1 cellular context compared by ENCODE assay signal in the genomic region with DNA sequence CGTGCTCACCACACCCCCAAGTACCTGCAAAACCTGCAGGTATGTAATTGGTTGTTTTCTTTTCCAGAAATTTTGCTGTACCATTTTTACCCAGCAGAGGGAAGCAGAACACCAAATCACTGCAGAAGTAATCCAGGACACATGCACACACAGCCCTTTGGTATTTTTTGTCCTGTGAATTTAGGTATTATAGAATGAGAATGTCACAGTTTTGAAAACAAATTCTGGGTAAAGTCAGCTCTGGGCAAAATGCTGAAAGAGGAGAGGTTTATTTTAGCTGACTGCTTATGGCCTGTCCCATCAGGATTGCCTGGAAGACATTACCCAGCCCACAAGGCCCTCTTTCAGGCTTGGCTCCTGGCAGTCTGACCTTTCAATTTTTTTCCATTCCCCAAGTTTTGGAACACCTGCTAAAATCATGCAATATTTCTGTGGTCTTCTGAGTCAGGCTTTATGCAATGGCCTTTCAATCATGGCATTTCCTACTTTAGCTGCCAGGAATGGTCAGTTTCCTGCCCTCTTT.
TF ChIP-seq lines count a peak whose summit lies in the region.

No MANE protein-coding gene starts in this region.

TF ChIP-seq in HepG2, 621 proteins besides CTCF, POLR2A, EP300 and RAD21 (continued from another document and continues in another):
- TF ChIP-seq, protein P1, sequence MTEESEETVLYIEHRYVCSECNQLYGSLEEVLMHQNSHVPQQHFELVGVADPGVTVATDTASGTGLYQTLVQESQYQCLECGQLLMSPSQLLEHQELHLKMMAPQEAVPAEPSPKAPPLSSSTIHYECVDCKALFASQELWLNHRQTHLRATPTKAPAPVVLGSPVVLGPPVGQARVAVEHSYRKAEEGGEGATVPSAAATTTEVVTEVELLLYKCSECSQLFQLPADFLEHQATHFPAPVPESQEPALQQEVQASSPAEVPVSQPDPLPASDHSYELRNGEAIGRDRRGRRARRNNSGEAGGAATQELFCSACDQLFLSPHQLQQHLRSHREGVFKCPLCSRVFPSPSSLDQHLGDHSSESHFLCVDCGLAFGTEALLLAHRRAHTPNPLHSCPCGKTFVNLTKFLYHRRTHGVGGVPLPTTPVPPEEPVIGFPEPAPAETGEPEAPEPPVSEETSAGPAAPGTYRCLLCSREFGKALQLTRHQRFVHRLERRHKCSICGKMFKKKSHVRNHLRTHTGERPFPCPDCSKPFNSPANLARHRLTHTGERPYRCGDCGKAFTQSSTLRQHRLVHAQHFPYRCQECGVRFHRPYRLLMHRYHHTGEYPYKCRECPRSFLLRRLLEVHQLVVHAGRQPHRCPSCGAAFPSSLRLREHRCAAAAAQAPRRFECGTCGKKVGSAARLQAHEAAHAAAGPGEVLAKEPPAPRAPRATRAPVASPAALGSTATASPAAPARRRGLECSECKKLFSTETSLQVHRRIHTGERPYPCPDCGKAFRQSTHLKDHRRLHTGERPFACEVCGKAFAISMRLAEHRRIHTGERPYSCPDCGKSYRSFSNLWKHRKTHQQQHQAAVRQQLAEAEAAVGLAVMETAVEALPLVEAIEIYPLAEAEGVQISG (CRISPR knock-in tag; IDR thresholded peaks at IDR 0.05) = peak; percentile 6; the same call in 1 of the 2 replicates
- TF ChIP-seq, protein P2, sequence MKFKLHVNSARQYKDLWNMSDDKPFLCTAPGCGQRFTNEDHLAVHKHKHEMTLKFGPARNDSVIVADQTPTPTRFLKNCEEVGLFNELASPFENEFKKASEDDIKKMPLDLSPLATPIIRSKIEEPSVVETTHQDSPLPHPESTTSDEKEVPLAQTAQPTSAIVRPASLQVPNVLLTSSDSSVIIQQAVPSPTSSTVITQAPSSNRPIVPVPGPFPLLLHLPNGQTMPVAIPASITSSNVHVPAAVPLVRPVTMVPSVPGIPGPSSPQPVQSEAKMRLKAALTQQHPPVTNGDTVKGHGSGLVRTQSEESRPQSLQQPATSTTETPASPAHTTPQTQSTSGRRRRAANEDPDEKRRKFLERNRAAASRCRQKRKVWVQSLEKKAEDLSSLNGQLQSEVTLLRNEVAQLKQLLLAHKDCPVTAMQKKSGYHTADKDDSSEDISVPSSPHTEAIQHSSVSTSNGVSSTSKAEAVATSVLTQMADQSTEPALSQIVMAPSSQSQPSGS (CRISPR knock-in tag; IDR thresholded peaks at IDR 0.05) = peak; percentile 63; the same call in 1 of the 2 replicates
- TF ChIP-seq ZNF460 (CRISPR knock-in tag; IDR thresholded peaks at IDR 0.05; ENCODE audit: borderline replicate concordance) = no peak
- TF ChIP-seq CENPT (CRISPR knock-in tag; IDR thresholded peaks at IDR 0.05; ENCODE audit: low read depth) = no peak
- TF ChIP-seq THAP7 (CRISPR knock-in tag; IDR thresholded peaks at IDR 0.05) = no peak
- no peak for TF ChIP-seq HNRNPUL1 (IDR thresholded peaks at IDR 0.05; ENCODE audit: low read depth, low read length)
- TF ChIP-seq GATAD2A (CRISPR knock-in tag; IDR thresholded peaks at IDR 0.05) = peak; percentile 53; the same call in 1 of the 2 replicates
- TF ChIP-seq, protein P3, sequence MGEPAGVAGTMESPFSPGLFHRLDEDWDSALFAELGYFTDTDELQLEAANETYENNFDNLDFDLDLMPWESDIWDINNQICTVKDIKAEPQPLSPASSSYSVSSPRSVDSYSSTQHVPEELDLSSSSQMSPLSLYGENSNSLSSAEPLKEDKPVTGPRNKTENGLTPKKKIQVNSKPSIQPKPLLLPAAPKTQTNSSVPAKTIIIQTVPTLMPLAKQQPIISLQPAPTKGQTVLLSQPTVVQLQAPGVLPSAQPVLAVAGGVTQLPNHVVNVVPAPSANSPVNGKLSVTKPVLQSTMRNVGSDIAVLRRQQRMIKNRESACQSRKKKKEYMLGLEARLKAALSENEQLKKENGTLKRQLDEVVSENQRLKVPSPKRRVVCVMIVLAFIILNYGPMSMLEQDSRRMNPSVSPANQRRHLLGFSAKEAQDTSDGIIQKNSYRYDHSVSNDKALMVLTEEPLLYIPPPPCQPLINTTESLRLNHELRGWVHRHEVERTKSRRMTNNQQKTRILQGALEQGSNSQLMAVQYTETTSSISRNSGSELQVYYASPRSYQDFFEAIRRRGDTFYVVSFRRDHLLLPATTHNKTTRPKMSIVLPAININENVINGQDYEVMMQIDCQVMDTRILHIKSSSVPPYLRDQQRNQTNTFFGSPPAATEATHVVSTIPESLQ (CRISPR knock-in tag; conservative IDR thresholded peaks at IDR 0.05) = 0 out of 2 replicates have a peak, but pooled peaks have one; percentile 44
- TF ChIP-seq ISL2 (CRISPR knock-in tag; IDR thresholded peaks at IDR 0.05) = 0 out of 2 replicates have a peak, but pooled peaks have one; percentile 39
- TF ChIP-seq ZNF724P (CRISPR knock-in tag; IDR thresholded peaks at IDR 0.05; ENCODE audit: borderline replicate concordance) = no peak
- no peak for TF ChIP-seq ZNF737 (CRISPR knock-in tag; IDR thresholded peaks at IDR 0.05; ENCODE audit: borderline replicate concordance)
- TF ChIP-seq TBL1XR1 (IDR thresholded peaks at IDR 0.05; ENCODE audit: borderline replicate concordance, low read length, partially characterized antibody) = peak; percentile 37
- TF ChIP-seq SMC3 (IDR thresholded peaks at IDR 0.05; ENCODE audit: low read length) = peak; percentile 99
- 0 out of 2 replicates have a peak, but pooled peaks have one; percentile 10 for TF ChIP-seq ARNT2 (CRISPR knock-in tag; IDR thresholded peaks at IDR 0.05; ENCODE audit: low read depth)
- peak; percentile 15; the same call in 1 of the 2 replicates for TF ChIP-seq ZFX (CRISPR knock-in tag; IDR thresholded peaks at IDR 0.05; ENCODE audit: low read depth)
- no peak for TF ChIP-seq ZNF225 (CRISPR knock-in tag; IDR thresholded peaks at IDR 0.05)
- peak; percentile 33; the same call in 1 of the 2 replicates for TF ChIP-seq MIER2 (CRISPR knock-in tag; IDR thresholded peaks at IDR 0.05)
- TF ChIP-seq ZMYM4 (CRISPR knock-in tag; IDR thresholded peaks at IDR 0.05) = 0 out of 2 replicates have a peak, but pooled peaks have one; percentile 52
- TF ChIP-seq GLI4 (CRISPR knock-in tag; IDR thresholded peaks at IDR 0.05; ENCODE audit: borderline replicate concordance) = 0 out of 2 replicates have a peak, but pooled peaks have one; percentile 64
- 0 out of 2 replicates have a peak, but pooled peaks have one; percentile 19 for TF ChIP-seq ETV5 (CRISPR knock-in tag; IDR thresholded peaks at IDR 0.05; ENCODE audit: borderline replicate concordance)
- TF ChIP-seq ZBTB25 (CRISPR knock-in tag; IDR thresholded peaks at IDR 0.05) = peak; percentile 60; the same call in 1 of the 2 replicates
- TF ChIP-seq JARID2 (CRISPR knock-in tag; IDR thresholded peaks at IDR 0.05; ENCODE audit: insufficient replicate concordance) = peak; percentile 53
- TF ChIP-seq ERF (CRISPR knock-in tag; IDR thresholded peaks at IDR 0.05) = peak; percentile 73
- peak; percentile 50; the same call in 1 of the 2 replicates for TF ChIP-seq KMT2B (CRISPR knock-in tag; IDR thresholded peaks at IDR 0.05)
- TF ChIP-seq ZNF605 (CRISPR knock-in tag; IDR thresholded peaks at IDR 0.05) = no peak; the same call in 1 of the 2 replicates
- TF ChIP-seq IRF2 (CRISPR knock-in tag; IDR thresholded peaks at IDR 0.05) = 0 out of 2 replicates have a peak, but pooled peaks have one; percentile 46
- no peak for TF ChIP-seq ZNF143 (CRISPR knock-in tag; IDR thresholded peaks at IDR 0.05)
- no peak for TF ChIP-seq SOX6 (IDR thresholded peaks at IDR 0.05)
- peak; percentile 58; the same call in 1 of the 2 replicates for TF ChIP-seq SOX6 (CRISPR knock-in tag; IDR thresholded peaks at IDR 0.05)
- 0 out of 2 replicates have a peak, but pooled peaks have one; percentile 37 for TF ChIP-seq ZBTB46 (CRISPR knock-in tag; IDR thresholded peaks at IDR 0.05; ENCODE audit: borderline replicate concordance)
- 0 out of 2 replicates have a peak, but pooled peaks have one; percentile 38 for TF ChIP-seq ZNF784 (CRISPR knock-in tag; IDR thresholded peaks at IDR 0.05; ENCODE audit: borderline replicate concordance)
- 0 out of 2 replicates have a peak, but pooled peaks have one; percentile 45 for TF ChIP-seq SALL2 (CRISPR knock-in tag; IDR thresholded peaks at IDR 0.05)
- 0 out of 2 replicates have a peak, but pooled peaks have one; percentile 42 for TF ChIP-seq ZNF543 (CRISPR knock-in tag; IDR thresholded peaks at IDR 0.05)
- no peak for TF ChIP-seq ZKSCAN1 (IDR thresholded peaks at IDR 0.05; ENCODE audit: low read length)
- TF ChIP-seq GZF1 (CRISPR knock-in tag; IDR thresholded peaks at IDR 0.05) = peak; percentile 37; the same call in 1 of the 2 replicates
- peak; percentile 97 for TF ChIP-seq ZEB1 (IDR thresholded peaks at IDR 0.05; ENCODE audit: insufficient replicate concordance, low read depth)
- TF ChIP-seq, protein P4, sequence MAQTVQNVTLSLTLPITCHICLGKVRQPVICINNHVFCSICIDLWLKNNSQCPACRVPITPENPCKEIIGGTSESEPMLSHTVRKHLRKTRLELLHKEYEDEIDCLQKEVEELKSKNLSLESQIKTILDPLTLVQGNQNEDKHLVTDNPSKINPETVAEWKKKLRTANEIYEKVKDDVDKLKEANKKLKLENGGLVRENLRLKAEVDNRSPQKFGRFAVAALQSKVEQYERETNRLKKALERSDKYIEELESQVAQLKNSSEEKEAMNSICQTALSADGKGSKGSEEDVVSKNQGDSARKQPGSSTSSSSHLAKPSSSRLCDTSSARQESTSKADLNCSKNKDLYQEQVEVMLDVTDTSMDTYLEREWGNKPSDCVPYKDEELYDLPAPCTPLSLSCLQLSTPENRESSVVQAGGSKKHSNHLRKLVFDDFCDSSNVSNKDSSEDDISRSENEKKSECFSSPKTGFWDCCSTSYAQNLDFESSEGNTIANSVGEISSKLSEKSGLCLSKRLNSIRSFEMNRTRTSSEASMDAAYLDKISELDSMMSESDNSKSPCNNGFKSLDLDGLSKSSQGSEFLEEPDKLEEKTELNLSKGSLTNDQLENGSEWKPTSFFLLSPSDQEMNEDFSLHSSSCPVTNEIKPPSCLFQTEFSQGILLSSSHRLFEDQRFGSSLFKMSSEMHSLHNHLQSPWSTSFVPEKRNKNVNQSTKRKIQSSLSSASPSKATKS (CRISPR knock-in tag; IDR thresholded peaks at IDR 0.05) = no peak
- peak; percentile 19; the same call in 1 of the 2 replicates for TF ChIP-seq YEATS2 (CRISPR knock-in tag; IDR thresholded peaks at IDR 0.05; ENCODE audit: borderline replicate concordance)
- peak; percentile 82 for TF ChIP-seq TEAD3 (CRISPR knock-in tag; optimal IDR thresholded peaks at IDR 0.05; ENCODE audit: borderline replicate concordance)
- TF ChIP-seq ZNF329 (CRISPR knock-in tag; IDR thresholded peaks at IDR 0.05; ENCODE audit: low read depth) = no peak
- no peak for TF ChIP-seq TRAFD1 (CRISPR knock-in tag; IDR thresholded peaks at IDR 0.05; ENCODE audit: borderline replicate concordance)
